8 cellular contexts compared by ENCODE assay signal in genomic region chr22:20494978-20495860, GRCh38. TPM values are rescaled to one million over a fixed set of nuclear protein-coding genes. Genes with fewer than 3 reads are reported as not detected.
DNase-seq lines count a peak whose midpoint lies in the region; ATAC-seq and TF ChIP-seq lines count a peak whose summit lies in the region.

KLHL22 (minus strand) TSS chr22:20495795; CDS start chr22:20489211, 6,584 bp downstream.

- no peaks in the 10 kb centered on the region for H3K27me3 ChIP-seq in Loucy (ENCODE audit: insufficient read depth, low read length, poor library complexity, severe bottlenecking)

- peak within 1 kb of the TSS; percentile 86 for H3K9ac ChIP-seq in Loucy (ENCODE audit: low read depth, low read length, poor library complexity, severe bottlenecking)

- peak within 1 kb of the TSS; percentile 87 for H2AFZ ChIP-seq in Loucy (ENCODE audit: low read length)

- peak within 1 kb of the TSS; percentile 82 for H3K4me3 ChIP-seq in Loucy (ENCODE audit: low read length, poor library complexity, severe bottlenecking)
- peak within 1 kb of the TSS; percentile 66 to 91 for H3K4me3 ChIP-seq in foreskin fibroblast (ENCODE audit: low read depth in 1 of 2, low read length in 2 of 2)

- H3K36me3 Mint-ChIP-seq in activated T-cell treated with anti-CD3 and anti-CD28 coated beads, Interleukin-2, amount 50 U/mL, for 4 hours (ENCODE audit: insufficient read depth), result peaks cover under 1% of the 10 kb centered on the region
- peaks cover 1% of the 10 kb centered on the region for H3K36me3 Mint-ChIP-seq in nephron progenitor cell (ENCODE audit: low read depth)

- H3K9me3 Mint-ChIP-seq in activated T-cell treated with anti-CD3 and anti-CD28 coated beads, Interleukin-2, amount 50 U/mL, for 4 hours, result no peaks in the 10 kb centered on the region
- H3K9me3 Mint-ChIP-seq in nephron progenitor cell, result no peaks in the 10 kb centered on the region

- H3K27me3 Mint-ChIP-seq in activated T-cell treated with anti-CD3 and anti-CD28 coated beads, Interleukin-2, amount 50 U/mL, for 4 hours (ENCODE audit: low read depth), result no peaks in the 10 kb centered on the region
- H3K27me3 Mint-ChIP-seq in nephron progenitor cell (ENCODE audit: low read depth, poor library complexity), result peaks cover 4% of the 10 kb centered on the region

- no peaks in the 10 kb centered on the region for H3F3A ChIP-seq in Loucy (ENCODE audit: low read depth)

- H4K20me1 ChIP-seq in Loucy (ENCODE audit: insufficient read depth, low read length, poor library complexity, severe bottlenecking), result peaks cover 11% of the 10 kb centered on the region

- no peaks in the 10 kb centered on the region for H3K9me2 ChIP-seq in Loucy (replicated peaks; ENCODE audit: low read depth, low read length)

- peak; percentile 19 to 23 for ATAC-seq in activated T-cell treated with anti-CD3 and anti-CD28 coated beads, Interleukin-2, amount 50 U/mL, for 4 hours

- DNase-seq in SHP77 (lab: John Stamatoyannopoulos, UW), result peak; percentile 20 to 52
- DNase-seq in SHP77 treated with DMSO at 0.1 percent for 48 hours (lab: John Stamatoyannopoulos, UW), result no peak
- peak; percentile 42 for DNase-seq in HCEC 1CT
- no peak for DNase-seq in activated T-cell treated with anti-CD3 and anti-CD28 coated beads, Interleukin-2, amount 50 U/mL, for 4 hours
- DNase-seq in foreskin fibroblast, result peak in 1 of 2 donors; percentile 65
- peak; percentile 43 for DNase-seq in nephron progenitor cell
- no peak for DNase-seq in NCI-H526 treated with DMSO at 0.1 percent for 48 hours (lab: John Stamatoyannopoulos, UW)

- H3K79me2 ChIP-seq in Loucy (ENCODE audit: insufficient read depth, low read length), result peaks cover 41% of the 10 kb centered on the region

- peak within 1 kb of the TSS; percentile 95 for H3K4me2 ChIP-seq in Loucy (ENCODE audit: low read depth, low read length, poor library complexity, severe bottlenecking)

- peak within 1 kb of the TSS; percentile 86 for H3K4me3 Mint-ChIP-seq in activated T-cell treated with anti-CD3 and anti-CD28 coated beads, Interleukin-2, amount 50 U/mL, for 4 hours
- peak within 1 kb of the TSS; percentile 93 for H3K4me3 Mint-ChIP-seq in nephron progenitor cell

- H3K27ac Mint-ChIP-seq in nephron progenitor cell, result peak within 1 kb of the TSS; percentile 95

- H3K36me3 ChIP-seq in Loucy (ENCODE audit: insufficient read depth, low read length), result no peaks in the 10 kb centered on the region

- TF ChIP-seq CTCF in Loucy (conservative IDR thresholded peaks at IDR 0.05; ENCODE audit: low read length), result no peak
- no peak for TF ChIP-seq CTCF in foreskin fibroblast (IDR thresholded peaks at IDR 0.05; ENCODE audit: low read depth, low read length)
- TF ChIP-seq CTCF in nephron progenitor cell (IDR thresholded peaks at IDR 0.05), result no peak

- no peaks in the 10 kb centered on the region for H3K9me3 ChIP-seq in Loucy (ENCODE audit: insufficient read depth, low read depth, low read length)

- H3K4me1 Mint-ChIP-seq in activated T-cell treated with anti-CD3 and anti-CD28 coated beads, Interleukin-2, amount 50 U/mL, for 4 hours (ENCODE audit: low read depth), result peaks cover 46% of the 10 kb centered on the region
- peaks cover 34% of the 10 kb centered on the region for H3K4me1 Mint-ChIP-seq in nephron progenitor cell

- peaks cover 13% of the 10 kb centered on the region for H3K4me1 ChIP-seq in Loucy (ENCODE audit: insufficient read depth, low read length, poor library complexity, severe bottlenecking)

RNA-seq across cellular contexts. Expression of gene KLHL22, which starts in this region (rescaled TPM):
- 1 to 10 TPM; 4.6 to 5.8 (median 5.7) TPM for total RNA-seq in activated T-cell treated with anti-CD3 and anti-CD28 coated beads, Interleukin-2, amount 50 U/mL, for 4 hours

Comparison
In these comparisons a context has a peak if more than half of its experiments do, and no peak if none do; other contexts are left out.
1. DNase-seq: peak in SHP77 (2 of 2), HCEC 1CT (single experiment) and nephron progenitor cell (single experiment); none in SHP77 treated with DMSO at 0.1 percent for 48 hours (single experiment), activated T-cell treated with anti-CD3 and anti-CD28 coated beads, Interleukin-2, amount 50 U/mL, for 4 hours (single experiment) and NCI-H526 treated with DMSO at 0.1 percent for 48 hours (single experiment).